34 cellular contexts compared by ENCODE assay signal in the genomic region with DNA sequence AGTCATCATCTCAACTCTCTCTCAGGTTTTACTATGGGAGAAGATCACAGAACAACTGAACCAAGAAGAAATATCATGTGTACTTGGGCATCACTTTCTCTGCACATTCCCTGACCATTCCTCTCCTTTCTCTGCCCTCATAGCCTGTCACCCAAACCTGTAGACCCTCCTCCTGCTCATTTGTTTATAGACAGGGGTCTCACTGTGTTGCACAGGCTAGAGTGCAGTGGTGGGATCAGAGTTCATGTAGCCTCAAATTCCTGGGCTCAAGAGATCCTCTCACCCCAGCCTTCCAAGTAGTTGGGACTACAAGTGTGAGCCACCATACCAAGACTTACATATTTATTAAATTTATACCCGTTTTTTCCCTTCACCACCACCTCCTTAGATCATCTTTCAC.
"Had no signal": no experiment of that assay in that cellular context is flagged by ENCODE, and none has a peak within 500 bp of the region (broad histone marks: within the 10 kb centered on the region; RNA-seq: fewer than 3 reads in every experiment).

No MANE protein-coding gene starts in this region.

- ATAC-seq: activated naive CD4-positive, alpha-beta T cell treated with anti-CD3 and anti-CD28 coated beads, Interleukin-2, amount 50 U/mL, for 72 hours; activated naive CD8-positive, alpha-beta T cell treated with anti-CD3 and anti-CD28 coated beads, Interleukin-2, amount 50 U/mL, for 24 hours; activated T-cell treated with anti-CD3 and anti-CD28 coated beads, Interleukin-2, amount 50 U/mL, for 4 hours; activated T-cell treated with anti-CD3 and anti-CD28 coated beads, Interleukin-2, amount 50 U/mL, for 72 hours; activated T-helper 17 cell treated with anti-CD3 and anti-CD28 coated beads, Interleukin-2, amount 50 U/mL, for 72 hours; body of pancreas had no signal

- H3K4me1 ChIP-seq: adrenal gland, ascending aorta, body of pancreas, breast epithelium had no signal

- FAIRE-seq: astrocyte, bronchial epithelial cell had no signal

- H3K9me3 ChIP-seq: adrenal gland, ascending aorta, body of pancreas, breast epithelium had no signal

- H3K27ac ChIP-seq: adrenal gland, ascending aorta, body of pancreas, brain microvascular endothelial cell, breast epithelium, cardiac muscle cell had no signal

- H3K36me3 ChIP-seq: adrenal gland, ascending aorta, brain microvascular endothelial cell, breast epithelium, cardiac muscle cell had no signal

- DNase-seq: activated effector memory CD4-positive, alpha-beta T cell treated with anti-CD3 and anti-CD28 coated beads, Interleukin-2, amount 50 U/mL, for 16 hours; activated effector memory CD4-positive, alpha-beta T cell treated with Interleukin-2 at 50 U/mL for 16 hours; activated gamma-delta T cell; activated gamma-delta T cell treated with Interleukin-2 at 50 U/mL for 16 hours; activated naive CD4-positive, alpha-beta T cell; activated naive CD4-positive, alpha-beta T cell treated with anti-CD3 and anti-CD28 coated beads for 36 hours; activated naive CD4-positive, alpha-beta T cell treated with anti-CD3 and anti-CD28 coated beads, Interleukin-2, amount 10 ng/mL, durations not matched to agents 7 days and 5 days; activated naive CD4-positive, alpha-beta T cell treated with anti-CD3 and anti-CD28 coated beads, Interleukin-2, amount 50 U/mL, for 16 hours; activated naive CD4-positive, alpha-beta T cell treated with Interleukin-2 at 50 U/mL for 16 hours; activated naive CD8-positive, alpha-beta T cell treated with anti-CD3 and anti-CD28 coated beads for 36 hours; activated naive CD8-positive, alpha-beta T cell treated with anti-CD3 and anti-CD28 coated beads, Interleukin-2, amount 10 ng/mL, durations not matched to agents 7 days and 5 days; activated naive CD8-positive, alpha-beta T cell treated with anti-CD3 and anti-CD28 coated beads, Interleukin-2, amount 50 U/mL, for 24 hours; activated T-cell treated with anti-CD3 and anti-CD28 coated beads, Interleukin-2, amount 50 U/mL, for 1 hour; activated T-cell treated with anti-CD3 and anti-CD28 coated beads, Interleukin-2, amount 50 U/mL, for 24 hours; activated T-cell treated with anti-CD3 and anti-CD28 coated beads, Interleukin-2, amount 50 U/mL, for 4 hours; activated T-cell treated with anti-CD3 and anti-CD28 coated beads, Interleukin-2, amount 50 U/mL, for 48 hours; activated T-cell treated with anti-CD3 and anti-CD28 coated beads, Interleukin-2, amount 50 U/mL, for 72 hours; adrenal gland; amniotic stem cell; amygdala; anterior cingulate cortex; aorta; body of pancreas; brain microvascular endothelial cell; caudate nucleus; central memory CD4-positive, alpha-beta T cell; cerebellar nuclear complex had no signal

- H3K4me3 ChIP-seq: adrenal gland, ascending aorta, body of pancreas, breast epithelium, cardiac muscle cell had no signal

- H3K27me3 ChIP-seq: adrenal gland, ascending aorta, body of pancreas, brain microvascular endothelial cell, breast epithelium, cardiac muscle cell had no signal
